1 cellular context compared by ENCODE assay signal in genomic region chr11:10125522-10126133, GRCh38.
TF ChIP-seq lines count a peak whose summit lies in the region.

No MANE protein-coding gene starts in this region.

TF ChIP-seq in GM23338, 12 proteins besides CTCF, POLR2A, EP300 and RAD21 (continued from another document):
- TF ChIP-seq ZNF462 (CRISPR knock-in tag; IDR thresholded peaks at IDR 0.05) = no peak
- no peak for TF ChIP-seq NANOG (IDR thresholded peaks at IDR 0.05; ENCODE audit: borderline replicate concordance)
- no peak for TF ChIP-seq ZNF331 (CRISPR knock-in tag; IDR thresholded peaks at IDR 0.05; ENCODE audit: low read depth)
- no peak for TF ChIP-seq EZH2phosphoT487 (IDR thresholded peaks at IDR 0.05; ENCODE audit: unreplicated experiment)
